In the genomic region with DNA sequence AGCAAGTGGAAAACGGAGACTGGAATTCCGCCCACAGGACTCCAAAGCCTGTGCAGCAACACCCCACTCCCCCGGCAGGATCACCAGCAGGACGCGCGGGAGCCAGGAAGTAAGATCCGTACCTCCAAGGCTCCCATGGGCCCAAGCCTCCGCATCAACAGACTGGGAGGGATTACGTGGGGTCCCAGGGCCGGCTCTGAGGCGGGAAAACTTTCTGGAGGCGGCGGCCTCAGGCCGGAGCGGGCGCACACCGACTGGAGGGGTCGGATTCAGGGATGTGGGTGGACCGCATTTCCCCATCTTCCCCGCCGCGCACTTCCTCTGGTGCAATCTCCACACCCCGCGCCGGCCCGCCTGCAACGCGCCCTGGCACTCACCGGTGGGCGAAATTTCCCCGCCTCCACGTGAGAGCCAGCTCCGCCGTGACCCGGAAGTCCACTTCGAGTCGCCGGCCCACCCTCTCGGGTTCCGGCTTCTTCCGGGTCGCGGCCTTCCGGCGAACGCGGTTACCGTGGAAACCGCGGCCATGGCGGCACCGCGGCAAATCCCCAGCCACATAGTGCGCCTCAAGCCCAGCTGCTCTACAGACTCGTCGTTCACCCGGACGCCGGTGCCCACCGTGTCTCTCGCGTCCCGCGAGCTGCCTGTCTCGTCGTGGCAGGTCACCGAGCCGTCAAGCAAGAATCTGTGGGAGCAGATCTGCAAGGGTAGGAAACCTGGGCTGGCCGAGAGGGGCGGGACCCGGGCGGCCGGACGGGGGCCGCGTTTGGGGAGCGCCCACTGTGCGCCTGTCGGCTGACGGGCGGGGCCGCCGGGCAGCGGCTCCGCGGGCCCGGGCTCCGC, we compare ENCODE assay signal across 1 cellular context.
A peak's percentile ranks its signal among the peaks of the same experiment; 100 is the strongest.
TF ChIP-seq lines count a peak whose summit lies in the region.

A gene with protein sequence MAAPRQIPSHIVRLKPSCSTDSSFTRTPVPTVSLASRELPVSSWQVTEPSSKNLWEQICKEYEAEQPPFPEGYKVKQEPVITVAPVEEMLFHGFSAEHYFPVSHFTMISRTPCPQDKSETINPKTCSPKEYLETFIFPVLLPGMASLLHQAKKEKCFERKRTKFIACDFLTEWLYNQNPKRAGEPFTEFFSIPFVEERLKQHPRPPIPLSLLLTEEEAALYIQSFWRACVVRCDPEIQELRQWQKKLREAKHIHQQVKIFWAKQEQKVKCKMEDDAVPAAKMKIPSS (plus strand): TSS at position 491 of the 843 bp plus-strand sequence. CDS start 36 bp downstream, at position 527.
A gene with protein sequence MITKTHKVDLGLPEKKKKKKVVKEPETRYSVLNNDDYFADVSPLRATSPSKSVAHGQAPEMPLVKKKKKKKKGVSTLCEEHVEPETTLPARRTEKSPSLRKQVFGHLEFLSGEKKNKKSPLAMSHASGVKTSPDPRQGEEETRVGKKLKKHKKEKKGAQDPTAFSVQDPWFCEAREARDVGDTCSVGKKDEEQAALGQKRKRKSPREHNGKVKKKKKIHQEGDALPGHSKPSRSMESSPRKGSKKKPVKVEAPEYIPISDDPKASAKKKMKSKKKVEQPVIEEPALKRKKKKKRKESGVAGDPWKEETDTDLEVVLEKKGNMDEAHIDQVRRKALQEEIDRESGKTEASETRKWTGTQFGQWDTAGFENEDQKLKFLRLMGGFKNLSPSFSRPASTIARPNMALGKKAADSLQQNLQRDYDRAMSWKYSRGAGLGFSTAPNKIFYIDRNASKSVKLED (minus strand): TSS at position 447 of the 843 bp plus-strand sequence. CDS start 3,192 bp downstream, outside the sequence.

TF ChIP-seq in K562, 482 proteins besides CTCF, POLR2A, EP300 and RAD21 (continued from another document and continues in another):
- TF ChIP-seq, protein P1, sequence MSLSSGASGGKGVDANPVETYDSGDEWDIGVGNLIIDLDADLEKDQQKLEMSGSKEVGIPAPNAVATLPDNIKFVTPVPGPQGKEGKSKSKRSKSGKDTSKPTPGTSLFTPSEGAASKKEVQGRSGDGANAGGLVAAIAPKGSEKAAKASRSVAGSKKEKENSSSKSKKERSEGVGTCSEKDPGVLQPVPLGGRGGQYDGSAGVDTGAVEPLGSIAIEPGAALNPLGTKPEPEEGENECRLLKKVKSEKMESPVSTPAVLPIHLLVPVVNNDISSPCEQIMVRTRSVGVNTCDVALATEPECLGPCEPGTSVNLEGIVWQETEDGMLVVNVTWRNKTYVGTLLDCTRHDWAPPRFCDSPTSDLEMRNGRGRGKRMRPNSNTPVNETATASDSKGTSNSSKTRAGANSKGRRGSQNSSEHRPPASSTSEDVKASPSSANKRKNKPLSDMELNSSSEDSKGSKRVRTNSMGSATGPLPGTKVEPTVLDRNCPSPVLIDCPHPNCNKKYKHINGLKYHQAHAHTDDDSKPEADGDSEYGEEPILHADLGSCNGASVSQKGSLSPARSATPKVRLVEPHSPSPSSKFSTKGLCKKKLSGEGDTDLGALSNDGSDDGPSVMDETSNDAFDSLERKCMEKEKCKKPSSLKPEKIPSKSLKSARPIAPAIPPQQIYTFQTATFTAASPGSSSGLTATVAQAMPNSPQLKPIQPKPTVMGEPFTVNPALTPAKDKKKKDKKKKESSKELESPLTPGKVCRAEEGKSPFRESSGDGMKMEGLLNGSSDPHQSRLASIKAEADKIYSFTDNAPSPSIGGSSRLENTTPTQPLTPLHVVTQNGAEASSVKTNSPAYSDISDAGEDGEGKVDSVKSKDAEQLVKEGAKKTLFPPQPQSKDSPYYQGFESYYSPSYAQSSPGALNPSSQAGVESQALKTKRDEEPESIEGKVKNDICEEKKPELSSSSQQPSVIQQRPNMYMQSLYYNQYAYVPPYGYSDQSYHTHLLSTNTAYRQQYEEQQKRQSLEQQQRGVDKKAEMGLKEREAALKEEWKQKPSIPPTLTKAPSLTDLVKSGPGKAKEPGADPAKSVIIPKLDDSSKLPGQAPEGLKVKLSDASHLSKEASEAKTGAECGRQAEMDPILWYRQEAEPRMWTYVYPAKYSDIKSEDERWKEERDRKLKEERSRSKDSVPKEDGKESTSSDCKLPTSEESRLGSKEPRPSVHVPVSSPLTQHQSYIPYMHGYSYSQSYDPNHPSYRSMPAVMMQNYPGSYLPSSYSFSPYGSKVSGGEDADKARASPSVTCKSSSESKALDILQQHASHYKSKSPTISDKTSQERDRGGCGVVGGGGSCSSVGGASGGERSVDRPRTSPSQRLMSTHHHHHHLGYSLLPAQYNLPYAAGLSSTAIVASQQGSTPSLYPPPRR (CRISPR knock-in tag; IDR thresholded peaks at IDR 0.05; ENCODE audit: borderline replicate concordance): no peak
- TF ChIP-seq, protein P2, sequence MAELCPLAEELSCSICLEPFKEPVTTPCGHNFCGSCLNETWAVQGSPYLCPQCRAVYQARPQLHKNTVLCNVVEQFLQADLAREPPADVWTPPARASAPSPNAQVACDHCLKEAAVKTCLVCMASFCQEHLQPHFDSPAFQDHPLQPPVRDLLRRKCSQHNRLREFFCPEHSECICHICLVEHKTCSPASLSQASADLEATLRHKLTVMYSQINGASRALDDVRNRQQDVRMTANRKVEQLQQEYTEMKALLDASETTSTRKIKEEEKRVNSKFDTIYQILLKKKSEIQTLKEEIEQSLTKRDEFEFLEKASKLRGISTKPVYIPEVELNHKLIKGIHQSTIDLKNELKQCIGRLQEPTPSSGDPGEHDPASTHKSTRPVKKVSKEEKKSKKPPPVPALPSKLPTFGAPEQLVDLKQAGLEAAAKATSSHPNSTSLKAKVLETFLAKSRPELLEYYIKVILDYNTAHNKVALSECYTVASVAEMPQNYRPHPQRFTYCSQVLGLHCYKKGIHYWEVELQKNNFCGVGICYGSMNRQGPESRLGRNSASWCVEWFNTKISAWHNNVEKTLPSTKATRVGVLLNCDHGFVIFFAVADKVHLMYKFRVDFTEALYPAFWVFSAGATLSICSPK (IDR thresholded peaks at IDR 0.05; ENCODE audit: borderline replicate concordance): no peak
- TF ChIP-seq CSDE1 (IDR thresholded peaks at IDR 0.05) (0 out of 4 replicates have a peak, but pooled peaks of 1 of the 2 experiments have one; percentile 64), RNF2 (IDR thresholded peaks at IDR 0.05) (no peak), PHF8 (IDR thresholded peaks at IDR 0.05; ENCODE audit: borderline replicate concordance, low read length) (peak; percentile 84; the same call in 1 of the 2 replicates), GABPA (tag; conservative IDR thresholded peaks at IDR 0.05; ENCODE audit: low read depth) (peak; percentile 99), SMC3 (conservative IDR thresholded peaks at IDR 0.05; ENCODE audit: insufficient read depth, low read depth, low read length) (no peak), ARID3B (CRISPR knock-in tag; IDR thresholded peaks at IDR 0.05; ENCODE audit: borderline replicate concordance) (no peak), PURB (CRISPR knock-in tag; IDR thresholded peaks at IDR 0.05; ENCODE audit: low read depth) (no peak), CHD4 (IDR thresholded peaks at IDR 0.05; ENCODE audit: insufficient read depth, insufficient replicate concordance, low read depth, low read length, poor library complexity, severe bottlenecking) (no peak), NFIX (CRISPR knock-in tag; IDR thresholded peaks at IDR 0.05; ENCODE audit: low read depth) (no peak), OTX1 (CRISPR knock-in tag; IDR thresholded peaks at IDR 0.05) (no peak), FOXM1 (IDR thresholded peaks at IDR 0.05; ENCODE audit: low read depth) (no peak), FOXM1 (CRISPR knock-in tag; IDR thresholded peaks at IDR 0.05; ENCODE audit: low read depth) (no peak), ZNF76 (CRISPR knock-in tag; IDR thresholded peaks at IDR 0.05; ENCODE audit: borderline replicate concordance) (no peak), RBFOX2 (IDR thresholded peaks at IDR 0.05; ENCODE audit: low read depth, low read length) (peak; percentile 87), HNRNPLL (IDR thresholded peaks at IDR 0.05; ENCODE audit: low read depth, low read length, poor library complexity, severe bottlenecking) (peak; percentile 91), PPARD (CRISPR knock-in tag; IDR thresholded peaks at IDR 0.05) (no peak), ZFPM2 (CRISPR knock-in tag; IDR thresholded peaks at IDR 0.05) (no peak), ZNF224 (CRISPR knock-in tag; IDR thresholded peaks at IDR 0.05) (no peak), CLOCK (CRISPR knock-in tag; IDR thresholded peaks at IDR 0.05; ENCODE audit: borderline replicate concordance) (no peak), POLR2AphosphoS5 (IDR thresholded peaks at IDR 0.05; ENCODE audit: control insufficient read depth, insufficient read depth, low read depth, low read length) (0 out of 2 replicates have a peak, but pooled peaks have one; percentile 50), NCOA1 (IDR thresholded peaks at IDR 0.05; ENCODE audit: low read depth) (peak; percentile 58; the same call in 1 of the 2 replicates), TAL1 (IDR thresholded peaks at IDR 0.05) (no peak), ELF1 (tag; IDR thresholded peaks at IDR 0.05) (peak; percentile 87)
- TF ChIP-seq, protein P3, sequence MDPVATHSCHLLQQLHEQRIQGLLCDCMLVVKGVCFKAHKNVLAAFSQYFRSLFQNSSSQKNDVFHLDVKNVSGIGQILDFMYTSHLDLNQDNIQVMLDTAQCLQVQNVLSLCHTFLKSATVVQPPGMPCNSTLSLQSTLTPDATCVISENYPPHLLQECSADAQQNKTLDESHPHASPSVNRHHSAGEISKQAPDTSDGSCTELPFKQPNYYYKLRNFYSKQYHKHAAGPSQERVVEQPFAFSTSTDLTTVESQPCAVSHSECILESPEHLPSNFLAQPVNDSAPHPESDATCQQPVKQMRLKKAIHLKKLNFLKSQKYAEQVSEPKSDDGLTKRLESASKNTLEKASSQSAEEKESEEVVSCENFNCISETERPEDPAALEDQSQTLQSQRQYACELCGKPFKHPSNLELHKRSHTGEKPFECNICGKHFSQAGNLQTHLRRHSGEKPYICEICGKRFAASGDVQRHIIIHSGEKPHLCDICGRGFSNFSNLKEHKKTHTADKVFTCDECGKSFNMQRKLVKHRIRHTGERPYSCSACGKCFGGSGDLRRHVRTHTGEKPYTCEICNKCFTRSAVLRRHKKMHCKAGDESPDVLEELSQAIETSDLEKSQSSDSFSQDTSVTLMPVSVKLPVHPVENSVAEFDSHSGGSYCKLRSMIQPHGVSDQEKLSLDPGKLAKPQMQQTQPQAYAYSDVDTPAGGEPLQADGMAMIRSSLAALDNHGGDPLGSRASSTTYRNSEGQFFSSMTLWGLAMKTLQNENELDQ (CRISPR knock-in tag; IDR thresholded peaks at IDR 0.05; ENCODE audit: borderline replicate concordance): no peak
- TF ChIP-seq, protein P4, sequence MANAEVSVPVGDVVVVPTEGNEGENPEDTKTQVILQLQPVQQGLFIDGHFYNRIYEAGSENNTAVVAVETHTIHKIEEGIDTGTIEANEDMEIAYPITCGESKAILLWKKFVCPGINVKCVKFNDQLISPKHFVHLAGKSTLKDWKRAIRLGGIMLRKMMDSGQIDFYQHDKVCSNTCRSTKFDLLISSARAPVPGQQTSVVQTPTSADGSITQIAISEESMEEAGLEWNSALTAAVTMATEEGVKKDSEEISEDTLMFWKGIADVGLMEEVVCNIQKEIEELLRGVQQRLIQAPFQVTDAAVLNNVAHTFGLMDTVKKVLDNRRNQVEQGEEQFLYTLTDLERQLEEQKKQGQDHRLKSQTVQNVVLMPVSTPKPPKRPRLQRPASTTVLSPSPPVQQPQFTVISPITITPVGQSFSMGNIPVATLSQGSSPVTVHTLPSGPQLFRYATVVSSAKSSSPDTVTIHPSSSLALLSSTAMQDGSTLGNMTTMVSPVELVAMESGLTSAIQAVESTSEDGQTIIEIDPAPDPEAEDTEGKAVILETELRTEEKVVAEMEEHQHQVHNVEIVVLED (CRISPR knock-in tag; IDR thresholded peaks at IDR 0.05): no peak
- TF ChIP-seq, protein P5, sequence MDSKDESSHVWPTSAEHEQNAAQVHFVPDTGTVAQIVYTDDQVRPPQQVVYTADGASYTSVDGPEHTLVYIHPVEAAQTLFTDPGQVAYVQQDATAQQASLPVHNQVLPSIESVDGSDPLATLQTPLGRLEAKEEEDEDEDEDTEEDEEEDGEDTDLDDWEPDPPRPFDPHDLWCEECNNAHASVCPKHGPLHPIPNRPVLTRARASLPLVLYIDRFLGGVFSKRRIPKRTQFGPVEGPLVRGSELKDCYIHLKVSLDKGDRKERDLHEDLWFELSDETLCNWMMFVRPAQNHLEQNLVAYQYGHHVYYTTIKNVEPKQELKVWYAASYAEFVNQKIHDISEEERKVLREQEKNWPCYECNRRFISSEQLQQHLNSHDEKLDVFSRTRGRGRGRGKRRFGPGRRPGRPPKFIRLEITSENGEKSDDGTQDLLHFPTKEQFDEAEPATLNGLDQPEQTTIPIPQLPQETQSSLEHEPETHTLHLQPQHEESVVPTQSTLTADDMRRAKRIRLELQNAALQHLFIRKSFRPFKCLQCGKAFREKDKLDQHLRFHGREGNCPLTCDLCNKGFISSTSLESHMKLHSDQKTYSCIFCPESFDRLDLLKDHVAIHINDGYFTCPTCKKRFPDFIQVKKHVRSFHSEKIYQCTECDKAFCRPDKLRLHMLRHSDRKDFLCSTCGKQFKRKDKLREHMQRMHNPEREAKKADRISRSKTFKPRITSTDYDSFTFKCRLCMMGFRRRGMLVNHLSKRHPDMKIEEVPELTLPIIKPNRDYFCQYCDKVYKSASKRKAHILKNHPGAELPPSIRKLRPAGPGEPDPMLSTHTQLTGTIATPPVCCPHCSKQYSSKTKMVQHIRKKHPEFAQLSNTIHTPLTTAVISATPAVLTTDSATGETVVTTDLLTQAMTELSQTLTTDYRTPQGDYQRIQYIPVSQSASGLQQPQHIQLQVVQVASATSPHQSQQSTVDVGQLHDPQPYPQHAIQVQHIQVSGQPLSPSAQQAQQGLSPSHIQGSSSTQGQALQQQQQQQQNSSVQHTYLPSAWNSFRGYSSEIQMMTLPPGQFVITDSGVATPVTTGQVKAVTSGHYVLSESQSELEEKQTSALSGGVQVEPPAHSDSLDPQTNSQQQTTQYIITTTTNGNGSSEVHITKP (IDR thresholded peaks at IDR 0.05; ENCODE audit: partially characterized antibody): no peak
